ENCODE assay signal across 22 cellular contexts in genomic region chr6:151384151-151384550, GRCh38. TPM values are rescaled to one million over a fixed set of nuclear protein-coding genes. Genes with fewer than 3 reads are reported as not detected.
DNase-seq lines count a peak whose midpoint lies in the region; ATAC-seq lines count a peak whose summit lies in the region.
"Had no signal": no experiment of that assay in that cellular context is flagged by ENCODE, and none has a peak within 500 bp of the region (broad histone marks: within the 10 kb centered on the region; RNA-seq: fewer than 3 reads in every experiment).

No MANE protein-coding gene starts in this region.

- no peaks in the 10 kb centered on the region for H3K27me3 Mint-ChIP-seq in activated CD8-positive, alpha-beta memory T cell treated with anti-CD3 and anti-CD28 coated beads, Interleukin-2, amount 10 ng/mL, durations not matched to agents 7 days and 5 days
- no peaks in the 10 kb centered on the region for H3K27me3 Mint-ChIP-seq in CD4-positive, alpha-beta memory T cell
- no peaks in the 10 kb centered on the region for H3K27me3 Mint-ChIP-seq in T-helper 17 cell
- H3K27me3 Mint-ChIP-seq in naive thymus-derived CD8-positive, alpha-beta T cell = no peaks in the 10 kb centered on the region

- H3K4me3 Mint-ChIP-seq in activated CD8-positive, alpha-beta memory T cell treated with anti-CD3 and anti-CD28 coated beads, Interleukin-2, amount 10 ng/mL, durations not matched to agents 7 days and 5 days = peak overlapping the region; percentile 14
- H3K4me3 Mint-ChIP-seq in CD4-positive, alpha-beta memory T cell = peak overlapping the region in 4 of 8 donors; percentile 4 to 81 (median 14)
- peak overlapping the region; percentile 39 for H3K4me3 Mint-ChIP-seq in T-helper 17 cell
- H3K4me3 Mint-ChIP-seq in naive thymus-derived CD8-positive, alpha-beta T cell = peak overlapping the region in 5 of 10 donors; percentile 0 to 44 (median 14)

- CTCF ChIA-PET in activated CD8-positive, alpha-beta memory T cell treated with anti-CD3 and anti-CD28 coated beads, Interleukin-2, amount 10 ng/mL, durations not matched to agents 7 days and 5 days (lab: Charles Lee) = interaction anchor here (2.2 kb wide), 1 partner anchor 10 kb away, joined by 23 read pairs; no protein-coding TSS in a partner anchor
- CTCF ChIA-PET in CD4-positive, alpha-beta memory T cell (lab: Charles Lee; ENCODE audit: partially characterized antibody) = interaction anchor here (1.9 kb wide), 1 partner anchor 8 kb away, joined by 5 read pairs; no protein-coding TSS in a partner anchor

- H3K4me1 Mint-ChIP-seq in activated CD8-positive, alpha-beta memory T cell treated with anti-CD3 and anti-CD28 coated beads, Interleukin-2, amount 10 ng/mL, durations not matched to agents 7 days and 5 days = peaks cover 56% of the 10 kb centered on the region
- H3K4me1 Mint-ChIP-seq in CD4-positive, alpha-beta memory T cell = peaks cover 46 to 80% (median 64%) of the 10 kb centered on the region in 4 donors
- peaks cover 37% of the 10 kb centered on the region for H3K4me1 Mint-ChIP-seq in T-helper 17 cell
- H3K4me1 Mint-ChIP-seq in naive thymus-derived CD8-positive, alpha-beta T cell = peaks cover 25 to 72% (median 58%) of the 10 kb centered on the region in 4 donors

- no peaks in the 10 kb centered on the region for H3K9me3 ChIP-seq in CD4-positive, alpha-beta memory T cell (ENCODE audit: control insufficient read depth in 1 of 2, low read length in 2 of 2)
- H3K9me3 ChIP-seq in T-helper 17 cell (ENCODE audit: control insufficient read depth, low read length, poor library complexity, severe bottlenecking) = no peaks in the 10 kb centered on the region
- H3K9me3 ChIP-seq: right atrium auricular region, stomach had no signal

- intact Hi-C loops in CD4-positive, alpha-beta memory T cell (cut with micrococcal nuclease) = loop anchor here (10.0 kb wide), 1 partner anchor 1379 kb away; no protein-coding TSS in a partner anchor

- H3K36me3 Mint-ChIP-seq in activated CD8-positive, alpha-beta memory T cell treated with anti-CD3 and anti-CD28 coated beads, Interleukin-2, amount 10 ng/mL, durations not matched to agents 7 days and 5 days = peaks cover 26% of the 10 kb centered on the region
- peaks cover 12 to 18% of the 10 kb centered on the region in 2 donors for H3K36me3 Mint-ChIP-seq in CD4-positive, alpha-beta memory T cell
- peaks cover 6% of the 10 kb centered on the region for H3K36me3 Mint-ChIP-seq in T-helper 17 cell (ENCODE audit: low read depth)
- peaks cover 0 to 11% (median 0%) of the 10 kb centered on the region in 3 donors for H3K36me3 Mint-ChIP-seq in naive thymus-derived CD8-positive, alpha-beta T cell

- no peak overlapping the region for H3K4me3 ChIP-seq in CD4-positive, alpha-beta memory T cell (ENCODE audit: low read length in 2 of 2)
- H3K4me3 ChIP-seq: cardiac muscle cell, coronary artery, right atrium auricular region, stomach had no signal

- H3K27me3 ChIP-seq in CD4-positive, alpha-beta memory T cell (ENCODE audit: insufficient read depth, low read length) = no peaks in the 10 kb centered on the region
- H3K27me3 ChIP-seq: cardiac muscle cell, right atrium auricular region, stomach had no signal

- no peak for DNase-seq in activated CD8-positive, alpha-beta memory T cell treated with anti-CD3 and anti-CD28 coated beads, Interleukin-2, amount 10 ng/mL, durations not matched to agents 7 days and 5 days
- no peak for DNase-seq in activated CD8-positive, alpha-beta memory T cell treated with anti-CD3 and anti-CD28 coated beads for 24 hours
- no peak for DNase-seq in CD4-positive, alpha-beta memory T cell
- DNase-seq in T-helper 17 cell (no peak), OCI-M1 (lab: John Stamatoyannopoulos, UW) (no peak)
- no peak for DNase-seq in naive thymus-derived CD8-positive, alpha-beta T cell
- DNase-seq in stimulated activated CD4-positive, alpha-beta T cell treated with anti-CD3 and anti-CD28 coated beads, Interleukin-4, amount 100 ng/mL, for 1 hour = no peak
- DNase-seq: effector memory CD4-positive, alpha-beta T cell; EL; hypothalamus; left cardiac atrium; NCI-H1436 treated with DMSO at 0.1 percent for 48 hours; NCI-H2081 treated with DMSO at 0.1 percent for 48 hours; NCI-H226; NCI-H526 treated with DMSO at 0.1 percent for 48 hours; SHP77; small intestine; stomach had no signal

- H3K36me3 ChIP-seq in CD4-positive, alpha-beta memory T cell (ENCODE audit: insufficient read depth, low read length) = no peaks in the 10 kb centered on the region
- H3K36me3 ChIP-seq: cardiac muscle cell, right atrium auricular region had no signal

- peaks cover 77% of the 10 kb centered on the region for H3K4me1 ChIP-seq in CD4-positive, alpha-beta memory T cell (ENCODE audit: insufficient read depth, low read length)

- H3K27ac Mint-ChIP-seq in activated CD8-positive, alpha-beta memory T cell treated with anti-CD3 and anti-CD28 coated beads, Interleukin-2, amount 10 ng/mL, durations not matched to agents 7 days and 5 days = peak overlapping the region; percentile 74
- H3K27ac Mint-ChIP-seq in CD4-positive, alpha-beta memory T cell = peak overlapping the region in 6 of 7 donors; percentile 43 to 99 (median 61)
- peak overlapping the region; percentile 53 for H3K27ac Mint-ChIP-seq in T-helper 17 cell
- H3K27ac Mint-ChIP-seq in naive thymus-derived CD8-positive, alpha-beta T cell = peak overlapping the region in 7 of 10 donors; percentile 17 to 83 (median 45)

- no peak for ATAC-seq in activated CD8-positive, alpha-beta memory T cell treated with anti-CD3 and anti-CD28 coated beads, Interleukin-2, amount 10 ng/mL, durations not matched to agents 7 days and 5 days
- ATAC-seq in T-helper 17 cell = no peak
- ATAC-seq in naive thymus-derived CD8-positive, alpha-beta T cell = no peak
- ATAC-seq: left cardiac atrium had no signal

- POLR2A ChIA-PET in CD4-positive, alpha-beta memory T cell (lab: Charles Lee; ENCODE audit: partially characterized antibody) = no interaction called here
- POLR2A ChIA-PET in naive thymus-derived CD8-positive, alpha-beta T cell (lab: Charles Lee) = no interaction called here

- no peak overlapping the region for H3K27ac ChIP-seq in CD4-positive, alpha-beta memory T cell (ENCODE audit: low read depth, low read length)
- H3K27ac ChIP-seq: cardiac muscle cell, coronary artery, parathyroid adenoma, right atrium auricular region had no signal

- H3K9me3 Mint-ChIP-seq in activated CD8-positive, alpha-beta memory T cell treated with anti-CD3 and anti-CD28 coated beads, Interleukin-2, amount 10 ng/mL, durations not matched to agents 7 days and 5 days (ENCODE audit: low read depth) = no peaks in the 10 kb centered on the region
- H3K9me3 Mint-ChIP-seq in CD4-positive, alpha-beta memory T cell = peaks cover 0 to under 1% (median 0%) of the 10 kb centered on the region in 8 donors
- no peaks in the 10 kb centered on the region for H3K9me3 Mint-ChIP-seq in naive thymus-derived CD8-positive, alpha-beta T cell

RNA-seq across cellular contexts. Expression of gene ZBTB2, which starts 7.2 kb away (rescaled TPM):
- total RNA-seq in activated CD8-positive, alpha-beta memory T cell treated with anti-CD3 and anti-CD28 coated beads, Interleukin-2, amount 10 ng/mL, durations not matched to agents 7 days and 5 days = 10 to 100 TPM; 25.9 to 33.1 TPM
- total RNA-seq in CD4-positive, alpha-beta memory T cell = 10 to 100 TPM; 27.9 to 29.5 TPM
- 10 to 100 TPM; 19.6 to 25.5 TPM for polyA plus RNA-seq in CD4-positive, alpha-beta memory T cell
- total RNA-seq in T-helper 17 cell = 10 to 100 TPM; 23.5 to 29.2 TPM
- 10 to 100 TPM; 32.0 to 32.4 TPM for total RNA-seq in naive thymus-derived CD8-positive, alpha-beta T cell
- 10 to 100 TPM; 12.3 to 18.8 (median 15.0) TPM for polyA plus RNA-seq in naive thymus-derived CD8-positive, alpha-beta T cell
